In the genomic region with DNA sequence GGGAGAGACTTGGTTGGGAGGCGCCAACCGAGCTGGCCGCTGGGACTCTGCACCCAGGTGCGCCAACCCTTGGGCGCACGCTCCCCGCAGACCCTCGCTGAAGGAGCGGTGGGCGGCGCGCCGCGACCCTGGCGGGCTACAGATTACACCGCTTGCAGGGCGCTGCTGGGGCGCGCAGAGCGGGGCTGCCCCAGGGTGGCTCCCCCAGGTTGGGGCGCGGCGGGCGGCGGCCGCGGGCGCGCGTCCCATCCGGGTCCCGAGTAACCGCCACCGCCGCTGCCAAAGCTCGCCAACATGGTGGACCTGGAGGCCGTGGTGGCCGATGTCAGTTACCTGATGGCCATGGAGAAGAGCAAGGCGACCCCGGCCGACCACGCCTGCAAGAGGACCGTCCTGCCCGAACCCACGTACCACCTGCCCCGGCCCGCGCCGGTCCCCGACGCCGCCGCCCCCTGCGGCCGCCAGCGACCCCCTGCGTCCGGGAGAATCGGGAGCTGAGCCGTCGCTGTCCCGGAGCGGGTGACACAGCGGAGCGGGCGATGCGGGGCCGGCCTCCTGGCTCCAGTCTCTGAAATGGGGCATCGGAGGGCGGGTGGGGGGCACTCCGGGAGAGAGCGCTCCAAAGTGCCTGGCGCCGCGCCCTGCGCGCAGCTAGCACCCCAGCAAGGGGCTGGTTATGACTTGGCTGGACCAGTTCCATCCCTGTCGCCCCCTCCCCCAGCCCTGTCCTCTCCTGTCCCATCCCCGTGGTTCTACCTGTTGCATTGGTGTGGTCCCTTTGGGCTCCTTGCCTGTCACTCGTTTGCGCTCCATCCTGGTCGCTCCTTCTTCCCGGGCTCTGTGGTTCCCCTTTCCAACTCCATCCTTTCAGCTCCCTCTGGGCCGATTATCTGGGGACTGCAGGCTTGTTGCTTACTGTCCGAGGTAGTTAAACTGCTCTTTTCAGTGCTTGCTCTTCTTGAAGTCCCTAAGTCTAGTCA, we compare ENCODE assay signal across 9 cellular contexts.
DNase-seq lines count a peak whose midpoint lies in the region; ATAC-seq and TF ChIP-seq lines count a peak whose summit lies in the region.
"Had no signal": no experiment of that assay in that cellular context is flagged by ENCODE, and none has a peak within 500 bp of the region (broad histone marks: within the 10 kb centered on the region; RNA-seq: fewer than 3 reads in every experiment).

No MANE protein-coding gene starts in this region.

- H3K27ac Mint-ChIP-seq in activated naive CD4-positive, alpha-beta T cell treated with anti-CD3 and anti-CD28 coated beads, Interleukin-2, amount 50 U/mL, for 24 hours = no peak overlapping the region

- peak overlapping the region; percentile 69 for H3K4me2 ChIP-seq in mesendoderm (ENCODE audit: low read length)

- H3K27me3 Mint-ChIP-seq in activated naive CD4-positive, alpha-beta T cell treated with anti-CD3 and anti-CD28 coated beads, Interleukin-2, amount 50 U/mL, for 24 hours = peaks cover 48% of the 10 kb centered on the region

- ATAC-seq in HG03354 (IDR thresholded peaks at IDR 0.05; ENCODE audit: poor library complexity, severe bottlenecking, unreplicated experiment) = no peak

- peaks cover 30% of the 10 kb centered on the region for H3K4me1 Mint-ChIP-seq in activated naive CD4-positive, alpha-beta T cell treated with anti-CD3 and anti-CD28 coated beads, Interleukin-2, amount 50 U/mL, for 24 hours

- peak overlapping the region; percentile 59 for H3K56ac ChIP-seq in mesendoderm (ENCODE audit: low read length)

- no peak overlapping the region for H4K5ac ChIP-seq in mesendoderm (ENCODE audit: low read length)

- no peak overlapping the region for H2BK15ac ChIP-seq in mesendoderm (replicated peaks; ENCODE audit: low read depth)

- H3K23ac ChIP-seq in mesendoderm (ENCODE audit: low read length) = no peak overlapping the region

- no peak overlapping the region for H3K18ac ChIP-seq in mesendoderm (ENCODE audit: low read length)

- H3K4me1 ChIP-seq in mesendoderm (ENCODE audit: control insufficient read depth, low read depth, low read length) = no peaks in the 10 kb centered on the region
- no peaks in the 10 kb centered on the region for H3K4me1 ChIP-seq in urinary bladder (ENCODE audit: insufficient read depth)

- peaks cover 2% of the 10 kb centered on the region for H3K36me3 Mint-ChIP-seq in activated naive CD4-positive, alpha-beta T cell treated with anti-CD3 and anti-CD28 coated beads, Interleukin-2, amount 50 U/mL, for 24 hours

- peak overlapping the region; percentile 40 for H3K9ac ChIP-seq in mesendoderm (ENCODE audit: low read length)

- WGBS in mesendoderm (ENCODE audit: extremely low coverage, insufficient coverage, low lambda C conversion rate) = no CpG with 5 or more reads among the region's 85 CpGs
- WGBS in urinary bladder = 1% methylated on average over 85 of the region's 85 CpGs

- H4K8ac ChIP-seq in mesendoderm (ENCODE audit: low read depth, low read length) = no peak overlapping the region

- no peaks in the 10 kb centered on the region for H3K79me1 ChIP-seq in mesendoderm (ENCODE audit: low read length)

- H2BK5ac ChIP-seq in mesendoderm (ENCODE audit: low read length) = no peak overlapping the region

- H3K36me3 ChIP-seq in mesendoderm (ENCODE audit: control insufficient read depth, insufficient read depth, low read length) (no peaks in the 10 kb centered on the region), urinary bladder (ENCODE audit: insufficient read depth) (no peaks in the 10 kb centered on the region)

- TF ChIP-seq CTCF in astrocyte of the cerebellum (IDR thresholded peaks at IDR 0.05; ENCODE audit: low read depth, low read length, missing control alignments) = peak; percentile 14

- H3K79me2 ChIP-seq in mesendoderm (ENCODE audit: control insufficient read depth, insufficient read depth, low read length) = no peaks in the 10 kb centered on the region

- in situ Hi-C loops in astrocyte of the cerebellum (cut with HindIII; ENCODE audit: low sequenced_read_pairs) = no loop called here

- H3K9me3 Mint-ChIP-seq in activated naive CD4-positive, alpha-beta T cell treated with anti-CD3 and anti-CD28 coated beads, Interleukin-2, amount 50 U/mL, for 24 hours = no peaks in the 10 kb centered on the region

- peaks cover 20% of the 10 kb centered on the region for H3K27me3 ChIP-seq in mesendoderm (ENCODE audit: insufficient read depth, low read length, poor library complexity)

- H3K4me3 ChIP-seq in astrocyte of the cerebellum (ENCODE audit: low read depth, low read length) = no peak overlapping the region
- H3K4me3 ChIP-seq in mesendoderm (ENCODE audit: low read length) = peak overlapping the region; percentile 45
- H3K4me3 ChIP-seq in urinary bladder (ENCODE audit: low read depth, low read length) = peak overlapping the region; percentile 34

- H2AK5ac ChIP-seq in mesendoderm (ENCODE audit: low read length) = no peak overlapping the region

- peak overlapping the region; percentile 82 for H3K4me3 Mint-ChIP-seq in activated naive CD4-positive, alpha-beta T cell treated with anti-CD3 and anti-CD28 coated beads, Interleukin-2, amount 50 U/mL, for 24 hours

- H2BK120ac ChIP-seq in mesendoderm (ENCODE audit: low read depth, low read length) = no peak overlapping the region

- no peak for DNase-seq in activated naive CD4-positive, alpha-beta T cell (lab: John Stamatoyannopoulos, UW)
- DNase-seq in astrocyte of the cerebellum (ENCODE audit: low read depth) = no peak
- peak; percentile 76 for DNase-seq in mesendoderm
- no peak for DNase-seq in GOT3 (lab: John Stamatoyannopoulos, UW)
- no peak for DNase-seq in GDM1 (lab: John Stamatoyannopoulos, UW)

- H3K4ac ChIP-seq in mesendoderm (ENCODE audit: low read depth, low read length) = no peak overlapping the region

- H3K27ac ChIP-seq in mesendoderm (ENCODE audit: low read depth, low read length) (no peak overlapping the region), urinary bladder (ENCODE audit: low read depth) (no peak overlapping the region)
- H3K27ac ChIP-seq: epithelial cell of prostate had no signal
